In genomic region chr3:46662771-46663551, GRCh38 we compare ENCODE assay signal across 12 cellular contexts. TPM values are rescaled to one million over a fixed set of nuclear protein-coding genes. Genes with fewer than 3 reads are reported as not detected.
A peak's percentile ranks its signal among the peaks of the same experiment; 100 is the strongest.
DNase-seq lines count a peak whose midpoint lies in the region; ATAC-seq and TF ChIP-seq lines count a peak whose summit lies in the region.
"Had no signal": no experiment of that assay in that cellular context is flagged by ENCODE, and none has a peak within 500 bp of the region (broad histone marks: within the 10 kb centered on the region; RNA-seq: fewer than 3 reads in every experiment).

No MANE protein-coding gene starts in this region.

- ATAC-seq in left cardiac atrium, result peak in 1 of 2 donors; percentile 12
- ATAC-seq in left ventricle myocardium superior, result no peak
- ATAC-seq in GM19351 (IDR thresholded peaks at IDR 0.05; ENCODE audit: unreplicated experiment), result no peak
- ATAC-seq in GM19324 (IDR thresholded peaks at IDR 0.05; ENCODE audit: low FRiP score, unreplicated experiment), result no peak
- ATAC-seq: upper lobe of right lung had no signal

- no peak for TF ChIP-seq CTCF in brain microvascular endothelial cell (IDR thresholded peaks at IDR 0.05; ENCODE audit: low read depth, low read length, missing control alignments)
- TF ChIP-seq CTCF in lower leg skin (IDR thresholded peaks at IDR 0.05), result no peak

- intact Hi-C loops in left cardiac atrium (cut with DNase I), result no loop called here
- intact Hi-C loops in left ventricle myocardium superior (cut with micrococcal nuclease), result no loop called here
- intact Hi-C loops in lower leg skin (cut with DNase I; ENCODE audit: low total_unique reads), result no loop called here

- DNase-seq in left cardiac atrium (peak; percentile 69), left ventricle myocardium superior (no peak), brain microvascular endothelial cell (peak; percentile 15), lower leg skin (ENCODE audit: low spot score in 2 of 2) (peak; percentile 49 to 87), ureter (ENCODE audit: low spot score) (peak; percentile 54), NCI-H510A treated with DMSO at 0.1 percent for 48 hours (lab: John Stamatoyannopoulos, UW) (no peak)
- DNase-seq: amniotic stem cell, NCI-H187, T-helper 9 cell had no signal

- H3K4me3 ChIP-seq in brain microvascular endothelial cell (ENCODE audit: low read depth, low read length) (no peak overlapping the region), lower leg skin (ENCODE audit: low read depth, poor library complexity, severe bottlenecking) (no peak overlapping the region)
- H3K4me3 ChIP-seq: upper lobe of right lung had no signal

- no peak overlapping the region for H3K27ac ChIP-seq in brain microvascular endothelial cell
- H3K27ac ChIP-seq: upper lobe of right lung had no signal

- WGBS in lower leg skin, 2 donors, result 52 to 70% methylated on average over 17 of the region's 17 CpGs

- in situ Hi-C loops in brain microvascular endothelial cell (cut with HindIII; ENCODE audit: low pct_ligation_motif_present, low sequenced_read_pairs), result no loop called here

- TF ChIP-seq POLR2A in lower leg skin (IDR thresholded peaks at IDR 0.05), result no peak

- H3K36me3 ChIP-seq in brain microvascular endothelial cell (replicated peaks), result no peaks in the 10 kb centered on the region
- H3K36me3 ChIP-seq: upper lobe of right lung had no signal

- H3K27me3 ChIP-seq in brain microvascular endothelial cell (replicated peaks), result peaks cover 9% of the 10 kb centered on the region
- H3K27me3 ChIP-seq: upper lobe of right lung had no signal

RNA-seq across cellular contexts. Expression of gene ALS2CL, which starts 30.5 kb away (rescaled TPM):
- 10 to 100 TPM; 17.3 to 23.8 TPM for total RNA-seq in left cardiac atrium
- total RNA-seq in left ventricle myocardium superior, result 33.1 TPM
- total RNA-seq in lower leg skin, result 100 to 1,000 TPM in 2 of 4 donors, 10 to 100 TPM in 2; 86.5 to 175 (median 105) TPM
- 64.5 TPM for total RNA-seq in ureter

RNA-seq across cellular contexts. Expression of gene TMIE, which starts 38.2 kb away (rescaled TPM):
- total RNA-seq in left cardiac atrium (under 1 TPM; 0.44 to 0.91 TPM), left ventricle myocardium superior (0.74 TPM), lower leg skin (1 to 10 TPM in 1 of 4 donors, under 1 TPM in 3; 0.37 to 1.1 (median 0.67) TPM), ureter (1.0 TPM)

RNA-seq across cellular contexts. Expression of gene FAM240A, which starts 50.6 kb away (rescaled TPM):
- total RNA-seq in left cardiac atrium, result not detected
- total RNA-seq in left ventricle myocardium superior, result not detected
- under 1 TPM in 1 of 4 donors, not detected in 3; 0.42 TPM for total RNA-seq in lower leg skin
- total RNA-seq in ureter, result not detected
- total RNA-seq: upper lobe of right lung had no signal

RNA-seq across cellular contexts. Expression of gene PRSS50, which starts 54.7 kb away (rescaled TPM):
- total RNA-seq in left cardiac atrium (not detected), left ventricle myocardium superior (0.10 TPM), lower leg skin (under 1 TPM in 2 of 4 donors, not detected in 2; 0.13 to 0.52 TPM), ureter (1.6 TPM)

Comparison
In these comparisons a context has a peak if more than half of its experiments do, and no peak if none do; other contexts are left out.
1. DNase-seq: peak in left cardiac atrium (single experiment), brain microvascular endothelial cell (single experiment), lower leg skin (2 of 2) and ureter (single experiment); none in left ventricle myocardium superior (single experiment) and NCI-H510A treated with DMSO at 0.1 percent for 48 hours (single experiment).